13 cellular contexts compared by ENCODE assay signal in genomic region chr16:75695708-75696107, GRCh38. TPM values are rescaled to one million over a fixed set of nuclear protein-coding genes. Genes with fewer than 3 reads are reported as not detected.
DNase-seq lines count a peak whose midpoint lies in the region; ATAC-seq and TF ChIP-seq lines count a peak whose summit lies in the region.
"Had no signal": no experiment of that assay in that cellular context is flagged by ENCODE, and none has a peak within 500 bp of the region (broad histone marks: within the 10 kb centered on the region; RNA-seq: fewer than 3 reads in every experiment).

No MANE protein-coding gene starts in this region.

- ATAC-seq in DND-41 (ENCODE audit: insufficient read depth, low read depth) = no peak
- ATAC-seq in HG03378 (IDR thresholded peaks at IDR 0.05; ENCODE audit: unreplicated experiment) = no peak

- peak; percentile 50 for TF ChIP-seq CTCF in DND-41 (IDR thresholded peaks at IDR 0.05; ENCODE audit: borderline replicate concordance, extremely low read depth, low read length, poor library complexity, severe bottlenecking)

- H3K4me1 ChIP-seq in DND-41 (ENCODE audit: insufficient read depth, low read length) = no peaks in the 10 kb centered on the region
- no peaks in the 10 kb centered on the region for H3K4me1 ChIP-seq in iPS DF 6.9 (ENCODE audit: control insufficient read depth, insufficient read depth, low read length)

- H4K20me1 ChIP-seq in DND-41 (ENCODE audit: insufficient read depth, low read length) = no peaks in the 10 kb centered on the region

- POLR2A ChIA-PET in HEK293T (lab: Yijun Ruan, JAX) = no interaction called here

- H3K27me3 ChIP-seq in DND-41 (ENCODE audit: insufficient read depth, low read length, poor library complexity) (no peaks in the 10 kb centered on the region), iPS DF 6.9 (ENCODE audit: control insufficient read depth, insufficient read depth, low read length) (no peaks in the 10 kb centered on the region)

- H3K9ac ChIP-seq in DND-41 (ENCODE audit: low read depth, low read length) = no peak overlapping the region

- CTCF ChIA-PET in HEK293T (lab: Yijun Ruan, JAX) = no interaction called here

- H3K27ac ChIP-seq in DND-41 (ENCODE audit: low read length) (no peak overlapping the region), iPS DF 6.9 (ENCODE audit: low read length) (no peak overlapping the region)
- H3K27ac ChIP-seq: epithelial cell of prostate had no signal

- H3K9me3 ChIP-seq in DND-41 (ENCODE audit: insufficient read depth, low read length, severe bottlenecking) = no peaks in the 10 kb centered on the region
- H3K9me3 ChIP-seq in iPS DF 6.9 (ENCODE audit: control insufficient read depth, insufficient read depth, low read length) = no peaks in the 10 kb centered on the region

- no CpG with 5 or more reads among the region's 6 CpGs for WGBS in iPS DF 6.9 (ENCODE audit: insufficient coverage, insufficient read length)

- H3K4me2 ChIP-seq in DND-41 (ENCODE audit: insufficient read depth, low read length) = no peak overlapping the region

- no peak overlapping the region for H2AFZ ChIP-seq in DND-41 (ENCODE audit: low read depth, low read length)

- DNase-seq in DND-41 (no peak), HEK293T (ENCODE audit: extremely low spot score) (peak; percentile 15), RPMI7951 (ENCODE audit: low read depth) (peak; percentile 5), iPS DF 6.9 (ENCODE audit: low read depth, low spot score) (peak; percentile 9), epidermal melanocyte (ENCODE audit: insufficient read length, low spot score) (no peak), NK-92 (lab: John Stamatoyannopoulos, UW; ENCODE audit: unreplicated experiment) (no peak)
- no peak for DNase-seq in stimulated activated naive CD4-positive, alpha-beta T cell treated with Interleukin-2 at 50 U/mL for 16 hours (lab: John Stamatoyannopoulos, UW)
- DNase-seq: activated effector memory CD4-positive, alpha-beta T cell treated with Interleukin-2 at 50 U/mL for 16 hours; NCI-H446; SIG-M5 had no signal

- H3K4me3 ChIP-seq in DND-41 (ENCODE audit: low read depth in 1 of 2, low read length in 2 of 2) (no peak overlapping the region), iPS DF 6.9 (ENCODE audit: low read length) (no peak overlapping the region)

- H3K79me2 ChIP-seq in DND-41 (ENCODE audit: insufficient read depth, low read length) = no peaks in the 10 kb centered on the region

- H3K36me3 ChIP-seq in DND-41 (ENCODE audit: insufficient read depth, low read length) (no peaks in the 10 kb centered on the region), iPS DF 6.9 (ENCODE audit: control insufficient read depth, insufficient read depth, low read length) (no peaks in the 10 kb centered on the region)

TF ChIP-seq in HEK293T, 16 proteins besides CTCF, POLR2A, EP300 and RAD21:
- TF ChIP-seq ELF4 (IDR thresholded peaks at IDR 0.05) (no peak), ZNF384 (IDR thresholded peaks at IDR 0.05) (no peak), TARDBP (IDR thresholded peaks at IDR 0.05) (no peak), FOXA1 (IDR thresholded peaks at IDR 0.05) (no peak), HDGF (IDR thresholded peaks at IDR 0.05; ENCODE audit: borderline replicate concordance) (no peak), NFRKB (IDR thresholded peaks at IDR 0.05) (no peak), L3MBTL2 (conservative IDR thresholded peaks at IDR 0.05) (no peak), FOXK2 (IDR thresholded peaks at IDR 0.05) (no peak), LEF1 (IDR thresholded peaks at IDR 0.05; ENCODE audit: borderline replicate concordance) (no peak), BHLHE40 (IDR thresholded peaks at IDR 0.05; ENCODE audit: borderline replicate concordance) (no peak), FOXM1 (IDR thresholded peaks at IDR 0.05; ENCODE audit: borderline replicate concordance) (no peak), CTBP1 (IDR thresholded peaks at IDR 0.05; ENCODE audit: borderline replicate concordance) (no peak)

RNA-seq across cellular contexts. Expression of gene DUXB, which starts 5.6 kb away (rescaled TPM):
- total RNA-seq in RPMI7951 (2014; rRNA removed; shearing (Covaris generic)) = not detected in 2 replicates

RNA-seq across cellular contexts. Expression of gene CPHXL2, which starts 18.9 kb away (rescaled TPM):
- total RNA-seq in RPMI7951 (2014; rRNA removed; shearing (Covaris generic)) = not detected in 2 replicates
- total RNA-seq: mononuclear cell had no signal

RNA-seq across cellular contexts. Expression of gene CPHXL, which starts 30.6 kb away (rescaled TPM):
- total RNA-seq in RPMI7951 (2014; rRNA removed; shearing (Covaris generic)) = not detected in 2 replicates
- total RNA-seq: mononuclear cell had no signal

RNA-seq across cellular contexts. Expression of gene TERF2IP, which starts 48.1 kb away (rescaled TPM):
- total RNA-seq in RPMI7951 (2014; rRNA removed; shearing (Covaris generic)) = 41.8 and 42.8 TPM in 2 replicates

RNA-seq across cellular contexts. Expression of gene KARS1, which starts 48.2 kb away (rescaled TPM):
- total RNA-seq in RPMI7951 (2014; rRNA removed; shearing (Covaris generic)) = 150 and 166 TPM in 2 replicates

Comparison
In these comparisons a context has a peak if more than half of its experiments do, and no peak if none do; other contexts are left out.
1. DNase-seq: peak in HEK293T (single experiment), RPMI7951 (single experiment) and iPS DF 6.9 (single experiment); none in DND-41 (single experiment), epidermal melanocyte (single experiment), NK-92 (single experiment) and stimulated activated naive CD4-positive, alpha-beta T cell treated with Interleukin-2 at 50 U/mL for 16 hours (single experiment).